22 cellular contexts compared by ENCODE assay signal in the genomic region with DNA sequence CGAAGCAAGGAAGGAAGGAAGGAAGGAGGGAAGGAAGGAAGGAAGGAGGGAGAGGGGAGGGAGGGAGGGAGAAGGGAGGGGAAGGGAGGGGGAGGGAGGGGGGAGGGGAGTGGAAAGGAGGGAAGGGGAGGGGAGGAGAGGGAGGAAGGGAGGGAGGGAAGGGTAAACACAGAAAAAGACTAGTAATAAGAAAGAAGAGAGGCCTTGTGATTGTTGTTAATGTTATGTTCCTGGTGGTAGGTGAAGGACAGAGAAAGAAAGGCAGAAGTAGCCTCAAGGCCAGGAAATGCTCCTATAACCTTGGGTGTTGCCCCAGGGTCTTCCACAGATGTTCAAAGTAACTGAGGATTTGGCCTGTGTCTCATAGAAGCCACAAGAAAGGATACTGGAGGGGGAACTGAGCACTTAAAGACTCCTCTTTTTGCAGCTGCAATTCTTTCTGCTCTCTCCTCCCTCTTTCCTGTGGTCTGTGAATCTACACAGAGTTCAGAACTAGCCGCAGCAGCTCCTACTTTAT.
"Had no signal": no experiment of that assay in that cellular context is flagged by ENCODE, and none has a peak within 500 bp of the region (broad histone marks: within the 10 kb centered on the region; RNA-seq: fewer than 3 reads in every experiment).

No MANE protein-coding gene starts in this region.

- H3K36me3 ChIP-seq: esophagus squamous epithelium, gastroesophageal sphincter, ovary, right atrium auricular region, stomach, thoracic aorta, transverse colon had no signal

- H3K4me1 ChIP-seq: esophagus squamous epithelium, gastroesophageal sphincter, right atrium auricular region had no signal

- H3K4me3 ChIP-seq: dorsolateral prefrontal cortex, esophagus squamous epithelium, gastroesophageal sphincter, mucosa of descending colon, ovary, right atrium auricular region, stomach, thoracic aorta, transverse colon had no signal

- H3K4me3 Mint-ChIP-seq: naive thymus-derived CD8-positive, alpha-beta T cell had no signal

- DNase-seq: cortex of kidney; dorsolateral prefrontal cortex; effector memory CD4-positive, alpha-beta T cell; esophagus squamous epithelium; foreskin fibroblast; glutamatergic neuron; islet precursor cell; mammary epithelial cell; mucosa of descending colon; naive thymus-derived CD8-positive, alpha-beta T cell; ovary; small intestine; stimulated activated CD4-positive, alpha-beta T cell treated with anti-CD3 and anti-CD28 coated beads, Interleukin-12 subunit alpha, Interleukin-12 subunit beta, amount 100 ng/mL, for 4 hours; stimulated activated naive CD4-positive, alpha-beta T cell; stomach; substantia nigra; transverse colon had no signal

- H3K27ac ChIP-seq: dorsolateral prefrontal cortex, epithelial cell of prostate, esophagus squamous epithelium, gastroesophageal sphincter, ovary, right atrium auricular region, stomach, thoracic aorta, transverse colon had no signal

- H3K27ac Mint-ChIP-seq: naive thymus-derived CD8-positive, alpha-beta T cell had no signal

- H3K4me1 Mint-ChIP-seq: naive thymus-derived CD8-positive, alpha-beta T cell had no signal

- H3K27me3 Mint-ChIP-seq: naive thymus-derived CD8-positive, alpha-beta T cell had no signal

- H3K27me3 ChIP-seq: dorsolateral prefrontal cortex, esophagus squamous epithelium, gastroesophageal sphincter, ovary, right atrium auricular region, stomach, transverse colon had no signal

- H3K9me3 ChIP-seq: esophagus squamous epithelium, gastroesophageal sphincter, mucosa of descending colon, ovary, right atrium auricular region, stomach, thoracic aorta, transverse colon had no signal

- ATAC-seq: gastroesophageal sphincter; left lobe of liver; mucosa of descending colon; naive thymus-derived CD8-positive, alpha-beta T cell had no signal
